7 cellular contexts compared by ENCODE assay signal in the genomic region with DNA sequence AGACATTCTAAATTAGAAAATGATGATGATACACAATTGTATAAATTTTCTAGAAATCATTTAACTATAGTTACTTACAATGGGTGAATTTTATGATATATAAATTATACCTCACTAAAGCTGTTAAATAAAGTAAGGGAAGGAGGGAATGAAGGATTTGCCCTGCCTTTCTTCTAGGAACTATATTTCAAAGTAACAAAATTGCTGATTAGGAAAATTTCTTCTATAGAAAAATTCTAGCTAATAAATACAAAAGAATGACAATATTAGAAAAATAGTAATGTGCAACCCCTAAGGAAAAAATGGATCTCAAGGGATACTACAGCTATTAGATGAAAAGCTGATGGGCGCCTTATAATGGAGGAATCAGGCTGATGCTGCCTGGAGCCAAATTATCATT.
"Had no signal": no experiment of that assay in that cellular context is flagged by ENCODE, and none has a peak within 500 bp of the region (broad histone marks: within the 10 kb centered on the region; RNA-seq: fewer than 3 reads in every experiment).

No MANE protein-coding gene starts in this region.

- H3K9ac ChIP-seq: KMS-11 had no signal

- H3K27ac ChIP-seq: HL-60, KMS-11 had no signal

- FAIRE-seq: HTR-8/SVneo had no signal

- DNase-seq: Karpas-422, Kasumi-1, KBM-7, KG1 had no signal

- H3K4me2 ChIP-seq: KMS-11 had no signal
